9 cellular contexts compared by ENCODE assay signal in the genomic region with DNA sequence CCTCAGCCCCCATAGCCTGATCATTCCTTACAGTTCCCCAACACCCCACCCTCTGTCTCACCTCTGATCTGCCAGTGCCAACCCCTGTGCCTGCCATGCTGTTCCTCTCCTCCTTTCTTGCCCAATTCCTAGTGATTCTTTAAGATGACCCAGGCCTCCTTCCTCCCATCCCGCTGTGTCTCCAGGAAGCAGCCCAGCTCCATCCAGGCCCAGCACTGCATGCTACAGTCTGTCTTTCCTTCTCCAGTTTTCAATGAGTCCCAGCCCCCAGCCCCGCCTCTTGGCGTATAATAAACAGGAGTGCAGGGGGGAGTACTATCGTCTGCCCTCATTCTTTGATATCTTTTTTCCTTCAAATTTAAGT. TPM values are rescaled to one million over a fixed set of nuclear protein-coding genes. Genes with fewer than 3 reads are reported as not detected.
DNase-seq lines count a peak whose midpoint lies in the region; ATAC-seq lines count a peak whose summit lies in the region.
"Had no signal": no experiment of that assay in that cellular context is flagged by ENCODE, and none has a peak within 500 bp of the region (broad histone marks: within the 10 kb centered on the region; RNA-seq: fewer than 3 reads in every experiment).

No MANE protein-coding gene starts in this region.

- peaks cover 31% of the 10 kb centered on the region for H3K4me1 Mint-ChIP-seq in T-helper 2 cell treated with Interferon-gamma antibody and Interleukin-4, amounts not matched to agents 5 μg/mL and 100 μg/mL, for 36 hours (ENCODE audit: low read depth)
- peaks cover 50% of the 10 kb centered on the region for H3K4me1 Mint-ChIP-seq in activated CD4-positive, alpha-beta memory T cell treated with anti-CD3 and anti-CD28 coated beads for 36 hours (ENCODE audit: low read depth)
- peaks cover 54 to 72% of the 10 kb centered on the region in 2 donors for H3K4me1 Mint-ChIP-seq in stimulated activated naive B cell treated with anti-CD40 and anti-IgM and Interleukin-4, amounts not matched to agents 10 μg/mL and 1 μg/mL and 100 μg/mL, for 72 hours

- peak overlapping the region; percentile 48 for H3K4me3 Mint-ChIP-seq in T-helper 2 cell treated with Interferon-gamma antibody and Interleukin-4, amounts not matched to agents 5 μg/mL and 100 μg/mL, for 36 hours
- peak overlapping the region; percentile 77 for H3K4me3 Mint-ChIP-seq in activated CD4-positive, alpha-beta memory T cell treated with anti-CD3 and anti-CD28 coated beads for 36 hours
- H3K4me3 Mint-ChIP-seq in stimulated activated naive B cell treated with anti-CD40 and anti-IgM and Interleukin-4, amounts not matched to agents 10 μg/mL and 1 μg/mL and 100 μg/mL, for 72 hours = peak overlapping the region; percentile 80 to 83

- CTCF ChIA-PET in activated CD4-positive, alpha-beta memory T cell treated with anti-CD3 and anti-CD28 coated beads for 36 hours (lab: Charles Lee) = interaction anchor here (2.3 to 10.8 kb wide), 2 partner anchors 28 to 42 kb away, joined by 8 to 176 read pairs; a partner anchor contains a TSS

- H3K9me3 Mint-ChIP-seq in T-helper 2 cell treated with Interferon-gamma antibody and Interleukin-4, amounts not matched to agents 5 μg/mL and 100 μg/mL, for 36 hours = no peaks in the 10 kb centered on the region
- H3K9me3 Mint-ChIP-seq in activated CD4-positive, alpha-beta memory T cell treated with anti-CD3 and anti-CD28 coated beads for 36 hours = no peaks in the 10 kb centered on the region
- no peaks in the 10 kb centered on the region for H3K9me3 Mint-ChIP-seq in stimulated activated naive B cell treated with anti-CD40 and anti-IgM and Interleukin-4, amounts not matched to agents 10 μg/mL and 1 μg/mL and 100 μg/mL, for 72 hours

- H3K27me3 Mint-ChIP-seq in T-helper 2 cell treated with Interferon-gamma antibody and Interleukin-4, amounts not matched to agents 5 μg/mL and 100 μg/mL, for 36 hours (ENCODE audit: low read depth) = no peaks in the 10 kb centered on the region
- H3K27me3 Mint-ChIP-seq in activated CD4-positive, alpha-beta memory T cell treated with anti-CD3 and anti-CD28 coated beads for 36 hours = no peaks in the 10 kb centered on the region
- no peaks in the 10 kb centered on the region for H3K27me3 Mint-ChIP-seq in stimulated activated naive B cell treated with anti-CD40 and anti-IgM and Interleukin-4, amounts not matched to agents 10 μg/mL and 1 μg/mL and 100 μg/mL, for 72 hours

- POLR2A ChIA-PET in activated CD4-positive, alpha-beta memory T cell treated with anti-CD3 and anti-CD28 coated beads for 36 hours (lab: Charles Lee) = interaction anchor here (0.6 to 0.9 kb wide), 2 partner anchors 25 to 41 kb away, joined by 3 read pairs; a partner anchor contains a TSS

- peaks cover 3% of the 10 kb centered on the region for H3K9me3 ChIP-seq in iPS-18c (ENCODE audit: control insufficient read depth, insufficient read depth, low read length)

- H3K27ac Mint-ChIP-seq in T-helper 2 cell treated with Interferon-gamma antibody and Interleukin-4, amounts not matched to agents 5 μg/mL and 100 μg/mL, for 36 hours = peak overlapping the region; percentile 42
- peak overlapping the region; percentile 88 for H3K27ac Mint-ChIP-seq in activated CD4-positive, alpha-beta memory T cell treated with anti-CD3 and anti-CD28 coated beads for 36 hours
- H3K27ac Mint-ChIP-seq in stimulated activated naive B cell treated with anti-CD40 and anti-IgM and Interleukin-4, amounts not matched to agents 10 μg/mL and 1 μg/mL and 100 μg/mL, for 72 hours = peak overlapping the region; percentile 82

- H3K36me3 Mint-ChIP-seq in T-helper 2 cell treated with Interferon-gamma antibody and Interleukin-4, amounts not matched to agents 5 μg/mL and 100 μg/mL, for 36 hours (ENCODE audit: low read depth) = peaks cover 25% of the 10 kb centered on the region
- H3K36me3 Mint-ChIP-seq in activated CD4-positive, alpha-beta memory T cell treated with anti-CD3 and anti-CD28 coated beads for 36 hours = peaks cover 10% of the 10 kb centered on the region
- H3K36me3 Mint-ChIP-seq in stimulated activated naive B cell treated with anti-CD40 and anti-IgM and Interleukin-4, amounts not matched to agents 10 μg/mL and 1 μg/mL and 100 μg/mL, for 72 hours = peaks cover 14 to 16% of the 10 kb centered on the region in 2 donors

- ATAC-seq in stimulated activated naive B cell treated with anti-CD40 and anti-IgM and Interleukin-4, amounts not matched to agents 10 μg/mL and 1 μg/mL and 100 μg/mL, for 72 hours (replicated peaks) = peak in 1 of 2 donors; percentile 0
- ATAC-seq in HG03159 (IDR thresholded peaks at IDR 0.05; ENCODE audit: unreplicated experiment) (no peak), HG03175 (IDR thresholded peaks at IDR 0.05; ENCODE audit: unreplicated experiment) (no peak)

- peak overlapping the region; percentile 47; the same call in 1 of the 2 replicates for H3K4me3 ChIP-seq in iPS-18c (ENCODE audit: insufficient read depth, low read depth, low read length)

- intact Hi-C loops in activated CD4-positive, alpha-beta memory T cell treated with anti-CD3 and anti-CD28 coated beads for 36 hours (cut with micrococcal nuclease) = loop anchor here (1.0 kb wide), 2 partner anchors 11 to 24 kb away; a partner anchor contains a TSS

- DNase-seq in T-helper 2 cell treated with Interferon-gamma antibody and Interleukin-4, amounts not matched to agents 5 μg/mL and 100 μg/mL, for 36 hours (ENCODE audit: low spot score) = no peak
- DNase-seq in T-helper 2 cell = no peak
- no peak for DNase-seq in activated CD4-positive, alpha-beta memory T cell treated with anti-CD3 and anti-CD28 coated beads for 36 hours
- DNase-seq in stimulated activated naive B cell treated with anti-CD40 and anti-IgM and Interleukin-4, amounts not matched to agents 10 μg/mL and 1 μg/mL and 100 μg/mL, for 72 hours = no peak
- no peak for DNase-seq in NCI-H128 (lab: John Stamatoyannopoulos, UW; ENCODE audit: unreplicated experiment)
- DNase-seq: IMR-90 had no signal

RNA-seq across cellular contexts. Expression of a gene that starts 12.3 kb away (rescaled TPM):
- 10 to 100 TPM; 60.7 to 63.3 TPM for total RNA-seq in activated CD4-positive, alpha-beta memory T cell treated with anti-CD3 and anti-CD28 coated beads for 36 hours

RNA-seq across cellular contexts. Expression of a gene that starts 21.0 kb away (rescaled TPM):
- total RNA-seq in activated CD4-positive, alpha-beta memory T cell treated with anti-CD3 and anti-CD28 coated beads for 36 hours = 10 to 100 TPM; 67.8 to 69.8 TPM

RNA-seq across cellular contexts. Expression of a gene that starts 24.4 kb away (rescaled TPM):
- total RNA-seq in activated CD4-positive, alpha-beta memory T cell treated with anti-CD3 and anti-CD28 coated beads for 36 hours = 10 to 100 TPM; 48.1 to 51.1 TPM

RNA-seq across cellular contexts. Expression of a gene that starts 26.5 kb away (rescaled TPM):
- 10 to 100 TPM; 25.3 to 28.3 TPM for total RNA-seq in activated CD4-positive, alpha-beta memory T cell treated with anti-CD3 and anti-CD28 coated beads for 36 hours

RNA-seq across cellular contexts. Expression of a gene that starts 30.0 kb away (rescaled TPM):
- total RNA-seq in activated CD4-positive, alpha-beta memory T cell treated with anti-CD3 and anti-CD28 coated beads for 36 hours = 100 to 1,000 TPM; 137 to 141 TPM
